Comparison of ENCODE assay signal across 31 cellular contexts in genomic region chr19:4482721-4483120, GRCh38. TPM values are rescaled to one million over a fixed set of nuclear protein-coding genes. Genes with fewer than 3 reads are reported as not detected.
"Had no signal": no experiment of that assay in that cellular context is flagged by ENCODE, and none has a peak within 500 bp of the region (broad histone marks: within the 10 kb centered on the region; RNA-seq: fewer than 3 reads in every experiment).

No MANE protein-coding gene starts in this region.

- H3K4me1 Mint-ChIP-seq: activated CD4-positive, alpha-beta T cell treated with anti-CD3 and anti-CD28 coated beads for 36 hours; activated naive CD4-positive, alpha-beta T cell treated with anti-CD3 and anti-CD28 coated beads, Interleukin-2, amount 10 ng/mL, durations not matched to agents 7 days and 5 days; activated naive CD8-positive, alpha-beta T cell treated with anti-CD3 and anti-CD28 coated beads, Interleukin-2, amount 50 U/mL, for 24 hours; brain had no signal

- H3K36me3 ChIP-seq: MG63 had no signal

- H3K27ac Mint-ChIP-seq: activated CD4-positive, alpha-beta T cell treated with anti-CD3 and anti-CD28 coated beads for 36 hours; activated CD4-positive, alpha-beta T cell treated with anti-CD3 and anti-CD28 coated beads, Interleukin-2, amount 10 ng/mL, durations not matched to agents 7 days and 5 days; activated naive CD4-positive, alpha-beta T cell treated with anti-CD3 and anti-CD28 coated beads, Interleukin-2, amount 10 ng/mL, durations not matched to agents 7 days and 5 days; activated naive CD8-positive, alpha-beta T cell; activated naive CD8-positive, alpha-beta T cell treated with anti-CD3 and anti-CD28 coated beads, Interleukin-2, amount 50 U/mL, for 24 hours; T-helper 1 cell treated with Interleukin-12 subunit alpha and Interleukin-12 subunit beta and Interleukin-4 antibody, amounts not matched to agents 30 μg/mL and 1 μg/mL, for 36 hours; T-helper 2 cell treated with Interferon-gamma antibody and Interleukin-4, amounts not matched to agents 5 μg/mL and 100 μg/mL, for 36 hours had no signal

- H3K27ac ChIP-seq: SJSA1 had no signal

- H3K9me3 ChIP-seq: MG63, SJSA1, SK-N-SH had no signal

- H3K27me3 ChIP-seq: MG63, SJSA1 had no signal

- H3K4me3 ChIP-seq: MG63, SJSA1 had no signal

- H3K4me3 Mint-ChIP-seq: activated CD4-positive, alpha-beta T cell treated with anti-CD3 and anti-CD28 coated beads for 36 hours; activated CD4-positive, alpha-beta T cell treated with anti-CD3 and anti-CD28 coated beads, Interleukin-2, amount 10 ng/mL, durations not matched to agents 7 days and 5 days; activated naive CD4-positive, alpha-beta T cell treated with anti-CD3 and anti-CD28 coated beads, Interleukin-2, amount 10 ng/mL, durations not matched to agents 7 days and 5 days; activated naive CD8-positive, alpha-beta T cell; activated naive CD8-positive, alpha-beta T cell treated with anti-CD3 and anti-CD28 coated beads, Interleukin-2, amount 50 U/mL, for 24 hours; brain; T-helper 1 cell treated with Interleukin-12 subunit alpha and Interleukin-12 subunit beta and Interleukin-4 antibody, amounts not matched to agents 30 μg/mL and 1 μg/mL, for 36 hours; T-helper 2 cell treated with Interferon-gamma antibody and Interleukin-4, amounts not matched to agents 5 μg/mL and 100 μg/mL, for 36 hours had no signal

- H3K9ac ChIP-seq: SK-N-SH had no signal

- H3K36me3 Mint-ChIP-seq: activated naive CD8-positive, alpha-beta T cell had no signal

- H3K4me1 ChIP-seq: SJSA1 had no signal

- H3K4me2 ChIP-seq: SK-N-SH had no signal

- DNase-seq: activated CD4-positive, alpha-beta T cell treated with anti-CD3 and anti-CD28 coated beads for 36 hours; activated CD4-positive, alpha-beta T cell treated with anti-CD3 and anti-CD28 coated beads, Interleukin-2, amount 10 ng/mL, durations not matched to agents 7 days and 5 days; activated CD4-positive, alpha-beta T cell treated with anti-CD3 and anti-CD28 coated beads, Interleukin-2, amount 50 U/mL, for 48 hours; activated CD8-positive, alpha-beta memory T cell treated with anti-CD3 and anti-CD28 coated beads, Interleukin-2, amount 50 U/mL, for 48 hours; activated effector memory CD4-positive, alpha-beta T cell treated with Interleukin-2 at 50 U/mL for 16 hours; activated naive CD4-positive, alpha-beta T cell treated with anti-CD3 and anti-CD28 coated beads, Interleukin-2, amount 10 ng/mL, durations not matched to agents 7 days and 5 days; activated naive CD8-positive, alpha-beta T cell treated with anti-CD3 and anti-CD28 coated beads, Interleukin-2, amount 50 U/mL, for 24 hours; activated T-cell treated with anti-CD3 and anti-CD28 coated beads, Interleukin-2, amount 50 U/mL, for 48 hours; anterior cingulate cortex; cerebellar nuclear complex; Kasumi-1; MG63; NCI-H1048; NCI-H1105 treated with DMSO at 0.1 percent for 48 hours; NCI-H1436; NCI-H1694 treated with DMSO at 0.1 percent for 48 hours; NCI-H2029; NCI-H345; NCI-H524 treated with DMSO at 0.1 percent for 48 hours; SHP77 treated with DMSO at 0.1 percent for 48 hours; SK-N-SH had no signal

- H3K9me3 Mint-ChIP-seq: activated CD4-positive, alpha-beta T cell treated with anti-CD3 and anti-CD28 coated beads, Interleukin-2, amount 10 ng/mL, durations not matched to agents 7 days and 5 days; activated naive CD4-positive, alpha-beta T cell treated with anti-CD3 and anti-CD28 coated beads, Interleukin-2, amount 10 ng/mL, durations not matched to agents 7 days and 5 days; activated naive CD8-positive, alpha-beta T cell treated with anti-CD3 and anti-CD28 coated beads, Interleukin-2, amount 50 U/mL, for 24 hours; brain; T-helper 1 cell treated with Interleukin-12 subunit alpha and Interleukin-12 subunit beta and Interleukin-4 antibody, amounts not matched to agents 30 μg/mL and 1 μg/mL, for 36 hours; T-helper 2 cell treated with Interferon-gamma antibody and Interleukin-4, amounts not matched to agents 5 μg/mL and 100 μg/mL, for 36 hours had no signal

- H3K27me3 Mint-ChIP-seq: activated CD4-positive, alpha-beta T cell treated with anti-CD3 and anti-CD28 coated beads for 36 hours; activated CD4-positive, alpha-beta T cell treated with anti-CD3 and anti-CD28 coated beads, Interleukin-2, amount 10 ng/mL, durations not matched to agents 7 days and 5 days; activated naive CD4-positive, alpha-beta T cell treated with anti-CD3 and anti-CD28 coated beads, Interleukin-2, amount 10 ng/mL, durations not matched to agents 7 days and 5 days; activated naive CD8-positive, alpha-beta T cell; activated naive CD8-positive, alpha-beta T cell treated with anti-CD3 and anti-CD28 coated beads, Interleukin-2, amount 50 U/mL, for 24 hours; brain had no signal

- H3K9me2 ChIP-seq: SK-N-SH had no signal

- ATAC-seq: activated CD4-positive, alpha-beta T cell treated with anti-CD3 and anti-CD28 coated beads for 36 hours; activated CD4-positive, CD25-positive, alpha-beta regulatory T cell treated with anti-CD3 and anti-CD28 coated beads, Interleukin-2, amount 50 U/mL, for 24 hours; activated naive CD8-positive, alpha-beta T cell treated with anti-CD3 and anti-CD28 coated beads, Interleukin-2, amount 50 U/mL, for 24 hours; Panc1 had no signal

RNA-seq across cellular contexts. Expression of gene PLIN4, which starts 35.6 kb away (rescaled TPM):
- total RNA-seq: activated CD4-positive, alpha-beta T cell treated with anti-CD3 and anti-CD28 coated beads for 36 hours; activated CD4-positive, alpha-beta T cell treated with anti-CD3 and anti-CD28 coated beads, Interleukin-2, amount 10 ng/mL, durations not matched to agents 7 days and 5 days; RPMI7951; SJSA1 had no signal

RNA-seq across cellular contexts. Expression of gene PLIN5, which starts 52.3 kb away (rescaled TPM):
- total RNA-seq: activated CD4-positive, alpha-beta T cell treated with anti-CD3 and anti-CD28 coated beads for 36 hours; activated CD4-positive, alpha-beta T cell treated with anti-CD3 and anti-CD28 coated beads, Interleukin-2, amount 10 ng/mL, durations not matched to agents 7 days and 5 days; bronchial epithelial cell; NCI-H460; RPMI7951; SJSA1 had no signal

RNA-seq across cellular contexts. Expression of gene LRG1, which starts 57.1 kb away (rescaled TPM):
- total RNA-seq: RPMI7951, SJSA1 had no signal
